23 cellular contexts compared by ENCODE assay signal in the genomic region with DNA sequence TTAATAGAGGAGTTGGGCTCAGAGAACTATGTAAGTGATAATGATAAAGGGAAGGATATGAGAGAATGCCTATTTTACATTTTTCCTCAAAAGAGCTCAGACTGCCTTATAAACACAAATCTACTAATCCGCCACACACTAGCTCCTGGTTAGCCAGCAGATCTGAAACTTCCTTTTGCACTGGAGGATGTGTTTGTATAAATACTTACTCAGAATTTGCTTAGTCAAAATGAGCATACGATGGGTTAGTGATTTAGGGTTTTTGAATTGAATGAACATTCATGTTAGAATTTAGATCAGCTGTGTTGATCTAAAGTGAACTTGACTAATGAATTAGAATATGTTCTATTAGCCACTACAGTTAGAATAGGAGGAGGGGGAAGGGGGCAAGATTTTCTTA. TPM values are rescaled to one million over a fixed set of nuclear protein-coding genes. Genes with fewer than 3 reads are reported as not detected.
DNase-seq lines count a peak whose midpoint lies in the region; ATAC-seq and TF ChIP-seq lines count a peak whose summit lies in the region.
"Had no signal": no experiment of that assay in that cellular context is flagged by ENCODE, and none has a peak within 500 bp of the region (broad histone marks: within the 10 kb centered on the region; RNA-seq: fewer than 3 reads in every experiment).

No MANE protein-coding gene starts in this region.

- no peak for DNase-seq in activated CD4-positive, alpha-beta memory T cell treated with anti-CD3 and anti-CD28 coated beads, Interleukin-2, amount 10 ng/mL, durations not matched to agents 7 days and 5 days
- DNase-seq in activated CD4-positive, alpha-beta memory T cell treated with anti-CD3 and anti-CD28 coated beads for 36 hours: no peak
- DNase-seq in HCEC 1CT (peak; percentile 55), osteoblast (ENCODE audit: insufficient read length, low spot score, missing footprints) (peak; percentile 88), colonic mucosa (no peak)
- no peak for DNase-seq in activated T-cell treated with anti-CD3 and anti-CD28 coated beads, Interleukin-2, amount 50 U/mL, for 4 hours
- DNase-seq: C1 segment of cervical spinal cord; Calu3; heart right ventricle; Kasumi-1; NCI-H1092; NCI-H2029; NCI-H446 treated with DMSO at 0.1 percent for 48 hours; occipital lobe; Peyer's patch; right cardiac atrium; stimulated activated CD4-positive, alpha-beta T cell treated with anti-CD3 and anti-CD28 coated beads, Interleukin-15, amount 100 ng/mL, for 24 hours had no signal

- peaks cover 38% of the 10 kb centered on the region for H3K4me1 Mint-ChIP-seq in activated CD4-positive, alpha-beta memory T cell treated with anti-CD3 and anti-CD28 coated beads, Interleukin-2, amount 10 ng/mL, durations not matched to agents 7 days and 5 days
- H3K4me1 Mint-ChIP-seq in activated CD4-positive, alpha-beta memory T cell treated with anti-CD3 and anti-CD28 coated beads for 36 hours (ENCODE audit: low read depth): peaks cover 20% of the 10 kb centered on the region
- peaks cover 9% of the 10 kb centered on the region for H3K4me1 Mint-ChIP-seq in activated T-helper 17 cell treated with anti-CD3 and anti-CD28 coated beads, Interleukin-2, amount 50 U/mL, for 72 hours
- peaks cover 6% of the 10 kb centered on the region for H3K4me1 Mint-ChIP-seq in activated T-cell treated with anti-CD3 and anti-CD28 coated beads, Interleukin-2, amount 50 U/mL, for 4 hours (ENCODE audit: low read depth)

- H3K27ac ChIP-seq in osteoblast (ENCODE audit: low read depth, low read length) (peak overlapping the region; percentile 95), colonic mucosa (no peak overlapping the region)
- H3K27ac ChIP-seq: coronary artery, heart right ventricle, Peyer's patch had no signal

- TF ChIP-seq CTCF in osteoblast (IDR thresholded peaks at IDR 0.05; ENCODE audit: extremely low read depth, low read depth, low read length): no peak
- TF ChIP-seq CTCF in colonic mucosa (IDR thresholded peaks at IDR 0.05): no peak

- no peaks in the 10 kb centered on the region for H3K27me3 ChIP-seq in osteoblast (ENCODE audit: insufficient read depth, low read length)
- H3K27me3 ChIP-seq in colonic mucosa: no peaks in the 10 kb centered on the region
- H3K27me3 ChIP-seq: heart right ventricle, Peyer's patch had no signal

- H3K79me2 ChIP-seq in osteoblast (ENCODE audit: insufficient read depth, low read length): no peaks in the 10 kb centered on the region

- no peak overlapping the region for H3K4me3 Mint-ChIP-seq in activated CD4-positive, alpha-beta memory T cell treated with anti-CD3 and anti-CD28 coated beads, Interleukin-2, amount 10 ng/mL, durations not matched to agents 7 days and 5 days
- H3K4me3 Mint-ChIP-seq in activated CD4-positive, alpha-beta memory T cell treated with anti-CD3 and anti-CD28 coated beads for 36 hours: no peak overlapping the region
- peak overlapping the region; percentile 26 for H3K4me3 Mint-ChIP-seq in activated T-helper 17 cell treated with anti-CD3 and anti-CD28 coated beads, Interleukin-2, amount 50 U/mL, for 72 hours
- H3K4me3 Mint-ChIP-seq in activated T-cell treated with anti-CD3 and anti-CD28 coated beads, Interleukin-2, amount 50 U/mL, for 4 hours: no peak overlapping the region
- H3K4me3 Mint-ChIP-seq: activated naive CD8-positive, alpha-beta T cell; activated T-helper 1 cell treated with anti-CD3 and anti-CD28 coated beads, Interleukin-12 subunit alpha, Interleukin-12 subunit beta, Interleukin-2, Interleukin-4 antibody, amounts not matched to agents 30 ng/mL and 10 ng/mL and 1 ng/mL, durations not matched to agents 14 hours and 24 hours and 36 hours; WTC11 had no signal

- peaks cover 2% of the 10 kb centered on the region for H3K9me3 Mint-ChIP-seq in activated CD4-positive, alpha-beta memory T cell treated with anti-CD3 and anti-CD28 coated beads, Interleukin-2, amount 10 ng/mL, durations not matched to agents 7 days and 5 days
- no peaks in the 10 kb centered on the region for H3K9me3 Mint-ChIP-seq in activated CD4-positive, alpha-beta memory T cell treated with anti-CD3 and anti-CD28 coated beads for 36 hours
- no peaks in the 10 kb centered on the region for H3K9me3 Mint-ChIP-seq in activated T-helper 17 cell treated with anti-CD3 and anti-CD28 coated beads, Interleukin-2, amount 50 U/mL, for 72 hours
- H3K9me3 Mint-ChIP-seq in activated T-cell treated with anti-CD3 and anti-CD28 coated beads, Interleukin-2, amount 50 U/mL, for 4 hours: no peaks in the 10 kb centered on the region
- H3K9me3 Mint-ChIP-seq: activated T-helper 1 cell treated with anti-CD3 and anti-CD28 coated beads, Interleukin-12 subunit alpha, Interleukin-12 subunit beta, Interleukin-2, Interleukin-4 antibody, amounts not matched to agents 30 ng/mL and 10 ng/mL and 1 ng/mL, durations not matched to agents 14 hours and 24 hours and 36 hours had no signal

- peak overlapping the region; percentile 8 for H3K27ac Mint-ChIP-seq in activated CD4-positive, alpha-beta memory T cell treated with anti-CD3 and anti-CD28 coated beads, Interleukin-2, amount 10 ng/mL, durations not matched to agents 7 days and 5 days
- no peak overlapping the region for H3K27ac Mint-ChIP-seq in activated CD4-positive, alpha-beta memory T cell treated with anti-CD3 and anti-CD28 coated beads for 36 hours
- H3K27ac Mint-ChIP-seq in activated T-helper 17 cell treated with anti-CD3 and anti-CD28 coated beads, Interleukin-2, amount 50 U/mL, for 72 hours: peak overlapping the region; percentile 13
- H3K27ac Mint-ChIP-seq: activated naive CD8-positive, alpha-beta T cell; activated T-helper 1 cell treated with anti-CD3 and anti-CD28 coated beads, Interleukin-12 subunit alpha, Interleukin-12 subunit beta, Interleukin-2, Interleukin-4 antibody, amounts not matched to agents 30 ng/mL and 10 ng/mL and 1 ng/mL, durations not matched to agents 14 hours and 24 hours and 36 hours; WTC11 had no signal

- no peaks in the 10 kb centered on the region for H3K36me3 Mint-ChIP-seq in activated CD4-positive, alpha-beta memory T cell treated with anti-CD3 and anti-CD28 coated beads, Interleukin-2, amount 10 ng/mL, durations not matched to agents 7 days and 5 days (ENCODE audit: low read depth)
- H3K36me3 Mint-ChIP-seq in activated CD4-positive, alpha-beta memory T cell treated with anti-CD3 and anti-CD28 coated beads for 36 hours: no peaks in the 10 kb centered on the region
- H3K36me3 Mint-ChIP-seq in activated T-helper 17 cell treated with anti-CD3 and anti-CD28 coated beads, Interleukin-2, amount 50 U/mL, for 72 hours (ENCODE audit: low read depth): no peaks in the 10 kb centered on the region
- no peaks in the 10 kb centered on the region for H3K36me3 Mint-ChIP-seq in activated T-cell treated with anti-CD3 and anti-CD28 coated beads, Interleukin-2, amount 50 U/mL, for 4 hours (ENCODE audit: insufficient read depth)
- H3K36me3 Mint-ChIP-seq: WTC11 had no signal

- H3K4me3 ChIP-seq in osteoblast (ENCODE audit: insufficient read depth, low read length) (no peak overlapping the region), colonic mucosa (no peak overlapping the region)
- H3K4me3 ChIP-seq: coronary artery, heart right ventricle, Peyer's patch had no signal

- H3K9me3 ChIP-seq in osteoblast (ENCODE audit: low read depth, low read length): no peaks in the 10 kb centered on the region
- no peaks in the 10 kb centered on the region for H3K9me3 ChIP-seq in colonic mucosa
- H3K9me3 ChIP-seq: heart right ventricle, Peyer's patch had no signal

- CTCF ChIA-PET in activated CD4-positive, alpha-beta memory T cell treated with anti-CD3 and anti-CD28 coated beads, Interleukin-2, amount 10 ng/mL, durations not matched to agents 7 days and 5 days (lab: Charles Lee): interaction anchor here (0.5 to 3.2 kb wide), 11 partner anchors 10 to 70 kb away, joined by 3 to 39 read pairs (median 6); no protein-coding TSS in a partner anchor
- CTCF ChIA-PET in activated CD4-positive, alpha-beta memory T cell treated with anti-CD3 and anti-CD28 coated beads for 36 hours (lab: Charles Lee): interaction anchor here (0.5 to 3.8 kb wide), 7 partner anchors 11 to 577 kb away, joined by 3 to 29 read pairs (median 5); a partner anchor contains a TSS

- peak; percentile 66 for ATAC-seq in activated T-helper 17 cell treated with anti-CD3 and anti-CD28 coated beads, Interleukin-2, amount 50 U/mL, for 72 hours (replicated peaks)
- ATAC-seq in HG03469 (IDR thresholded peaks at IDR 0.05; ENCODE audit: unreplicated experiment): no peak
- ATAC-seq in activated T-cell treated with anti-CD3 and anti-CD28 coated beads, Interleukin-2, amount 50 U/mL, for 4 hours: no peak
- ATAC-seq: heart right ventricle, right cardiac atrium, WTC11 had no signal

- H3K9ac ChIP-seq in colonic mucosa (ENCODE audit: low read depth in 2 of 2, low read length in 2 of 2): no peak overlapping the region

- peaks cover 21% of the 10 kb centered on the region for H3K4me1 ChIP-seq in osteoblast (ENCODE audit: insufficient read depth, low read length)
- no peaks in the 10 kb centered on the region for H3K4me1 ChIP-seq in colonic mucosa
- H3K4me1 ChIP-seq: Peyer's patch had no signal

- peak overlapping the region; percentile 19 for H2AFZ ChIP-seq in osteoblast (ENCODE audit: low read length)

- POLR2A ChIA-PET in activated CD4-positive, alpha-beta memory T cell treated with anti-CD3 and anti-CD28 coated beads, Interleukin-2, amount 10 ng/mL, durations not matched to agents 7 days and 5 days (lab: Charles Lee): interaction anchor here (0.8 to 2.3 kb wide), 9 partner anchors 10 to 70 kb away, joined by 3 to 27 read pairs (median 5); a partner anchor contains a TSS
- POLR2A ChIA-PET in activated CD4-positive, alpha-beta memory T cell treated with anti-CD3 and anti-CD28 coated beads for 36 hours (lab: Charles Lee): interaction anchor here (0.6 to 2.3 kb wide), 7 partner anchors 12 to 80 kb away, joined by 3 to 20 read pairs (median 4); a partner anchor contains a TSS

- H3K27me3 Mint-ChIP-seq in activated CD4-positive, alpha-beta memory T cell treated with anti-CD3 and anti-CD28 coated beads, Interleukin-2, amount 10 ng/mL, durations not matched to agents 7 days and 5 days: peaks cover 17% of the 10 kb centered on the region
- H3K27me3 Mint-ChIP-seq in activated CD4-positive, alpha-beta memory T cell treated with anti-CD3 and anti-CD28 coated beads for 36 hours: peaks cover 19% of the 10 kb centered on the region
- H3K27me3 Mint-ChIP-seq in activated T-helper 17 cell treated with anti-CD3 and anti-CD28 coated beads, Interleukin-2, amount 50 U/mL, for 72 hours: peaks cover 24% of the 10 kb centered on the region
- H3K27me3 Mint-ChIP-seq in activated T-cell treated with anti-CD3 and anti-CD28 coated beads, Interleukin-2, amount 50 U/mL, for 4 hours (ENCODE audit: low read depth): peaks cover 31% of the 10 kb centered on the region

- H3K36me3 ChIP-seq in osteoblast (ENCODE audit: insufficient read depth, low read length): no peaks in the 10 kb centered on the region
- H3K36me3 ChIP-seq in colonic mucosa: no peaks in the 10 kb centered on the region
- H3K36me3 ChIP-seq: heart right ventricle, Peyer's patch had no signal

- H4K20me1 ChIP-seq in osteoblast (ENCODE audit: insufficient read depth, low read length): no peaks in the 10 kb centered on the region

- intact Hi-C loops in activated CD4-positive, alpha-beta memory T cell treated with anti-CD3 and anti-CD28 coated beads for 36 hours (cut with micrococcal nuclease): loop anchor here (2.0 kb wide), 1 partner anchor 65 kb away; no protein-coding TSS in a partner anchor
- intact Hi-C loops in colonic mucosa (cut with DNase I): no loop called here

- H3K4me2 ChIP-seq in osteoblast (ENCODE audit: insufficient read depth, low read length): no peak overlapping the region

RNA-seq across cellular contexts. Expression of a gene that starts 9.1 kb away (rescaled TPM):
- 10 to 100 TPM; 41.6 to 43.9 TPM for total RNA-seq in activated CD4-positive, alpha-beta memory T cell treated with anti-CD3 and anti-CD28 coated beads, Interleukin-2, amount 10 ng/mL, durations not matched to agents 7 days and 5 days
- 10 to 100 TPM; 27.9 to 28.9 TPM for total RNA-seq in activated CD4-positive, alpha-beta memory T cell treated with anti-CD3 and anti-CD28 coated beads for 36 hours
- 10 to 100 TPM; 40.9 to 60.4 TPM for total RNA-seq in activated T-helper 17 cell treated with anti-CD3 and anti-CD28 coated beads, Interleukin-2, amount 50 U/mL, for 72 hours
- total RNA-seq in osteoblast (16.2 and 17.4 TPM in 2 replicates), colonic mucosa (10 to 100 TPM; 19.6 to 20.1 TPM)
- 10 to 100 TPM; 43.6 to 58.9 (median 54.9) TPM for total RNA-seq in activated T-cell treated with anti-CD3 and anti-CD28 coated beads, Interleukin-2, amount 50 U/mL, for 4 hours

RNA-seq across cellular contexts. Expression of a gene that starts 45.6 kb away (rescaled TPM):
- total RNA-seq in activated CD4-positive, alpha-beta memory T cell treated with anti-CD3 and anti-CD28 coated beads, Interleukin-2, amount 10 ng/mL, durations not matched to agents 7 days and 5 days: 10 to 100 TPM; 36.4 to 36.5 TPM
- total RNA-seq in activated CD4-positive, alpha-beta memory T cell treated with anti-CD3 and anti-CD28 coated beads for 36 hours: 10 to 100 TPM; 19.5 to 21.2 TPM
- 10 to 100 TPM; 21.9 to 26.1 TPM for total RNA-seq in activated T-helper 17 cell treated with anti-CD3 and anti-CD28 coated beads, Interleukin-2, amount 50 U/mL, for 72 hours
- total RNA-seq in osteoblast: 29.3 and 33.0 TPM in 2 replicates
- total RNA-seq in colonic mucosa: 1 to 10 TPM; 3.0 to 8.7 TPM
- 10 to 100 TPM in 1 of 3 donors, 1 to 10 TPM in 2; 6.5 to 10.7 (median 8.3) TPM for total RNA-seq in activated T-cell treated with anti-CD3 and anti-CD28 coated beads, Interleukin-2, amount 50 U/mL, for 4 hours

RNA-seq across cellular contexts. Expression of a gene that starts 56.7 kb away (rescaled TPM):
- 10 to 100 TPM; 20.6 to 21.0 TPM for total RNA-seq in activated CD4-positive, alpha-beta memory T cell treated with anti-CD3 and anti-CD28 coated beads, Interleukin-2, amount 10 ng/mL, durations not matched to agents 7 days and 5 days
- 10 to 100 TPM; 18.8 to 19.4 TPM for total RNA-seq in activated CD4-positive, alpha-beta memory T cell treated with anti-CD3 and anti-CD28 coated beads for 36 hours
- total RNA-seq in activated T-helper 17 cell treated with anti-CD3 and anti-CD28 coated beads, Interleukin-2, amount 50 U/mL, for 72 hours: 10 to 100 TPM; 17.5 to 26.4 TPM
- 27.1 and 32.2 TPM in 2 replicates for total RNA-seq in osteoblast
- total RNA-seq in colonic mucosa: 10 to 100 TPM; 16.1 to 19.3 TPM
- total RNA-seq in activated T-cell treated with anti-CD3 and anti-CD28 coated beads, Interleukin-2, amount 50 U/mL, for 4 hours: 10 to 100 TPM; 26.9 to 27.6 (median 27.0) TPM

Comparison
In these comparisons a context has a peak if more than half of its experiments do, and no peak if none do; other contexts are left out.
1. DNase-seq: peak in HCEC 1CT (single experiment) and osteoblast (single experiment); none in activated CD4-positive, alpha-beta memory T cell treated with anti-CD3 and anti-CD28 coated beads, Interleukin-2, amount 10 ng/mL, durations not matched to agents 7 days and 5 days (single experiment), activated CD4-positive, alpha-beta memory T cell treated with anti-CD3 and anti-CD28 coated beads for 36 hours (single experiment), colonic mucosa (single experiment) and activated T-cell treated with anti-CD3 and anti-CD28 coated beads, Interleukin-2, amount 50 U/mL, for 4 hours (single experiment).